In the genomic region with DNA sequence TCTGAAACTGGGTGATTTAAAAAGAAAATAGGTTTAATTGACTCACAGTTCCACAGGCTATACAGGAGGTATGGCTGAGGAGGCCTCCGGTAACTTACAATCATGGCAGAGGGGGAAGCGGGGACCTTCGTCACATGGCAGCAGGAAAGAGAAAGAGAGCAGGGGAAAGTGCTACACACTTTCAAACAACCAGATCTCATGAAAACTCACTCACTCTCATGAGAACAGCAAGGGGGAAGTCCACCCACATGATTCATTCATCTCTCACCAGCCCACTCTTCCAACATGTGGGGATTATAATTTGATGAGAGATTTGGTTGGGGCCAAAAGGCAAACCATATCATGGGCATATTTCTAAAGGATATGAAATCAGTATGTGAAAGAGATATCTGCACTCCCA, we compare ENCODE assay signal across 23 cellular contexts. TPM values are rescaled to one million over a fixed set of nuclear protein-coding genes. Genes with fewer than 3 reads are reported as not detected.
DNase-seq lines count a peak whose midpoint lies in the region; ATAC-seq lines count a peak whose summit lies in the region.
"Had no signal": no experiment of that assay in that cellular context is flagged by ENCODE, and none has a peak within 500 bp of the region (broad histone marks: within the 10 kb centered on the region; RNA-seq: fewer than 3 reads in every experiment).

No MANE protein-coding gene starts in this region.

- H3K4me3 Mint-ChIP-seq in activated T-cell treated with anti-CD3 and anti-CD28 coated beads, Interleukin-2, amount 50 U/mL, for 4 hours = no peak overlapping the region
- H3K4me3 Mint-ChIP-seq: CD4-positive, alpha-beta memory T cell; HFFc6 had no signal

- intact Hi-C loops in cardiac septum (cut with DNase I) = no loop called here

- ATAC-seq in activated CD4-positive, CD25-positive, alpha-beta regulatory T cell treated with anti-CD3 and anti-CD28 coated beads, Interleukin-2, amount 50 U/mL, for 24 hours = peak; percentile 38 to 56
- ATAC-seq in activated T-cell treated with anti-CD3 and anti-CD28 coated beads, Interleukin-2, amount 50 U/mL, for 4 hours = peak; percentile 55 to 79

- H3K27me3 Mint-ChIP-seq in activated T-cell treated with anti-CD3 and anti-CD28 coated beads, Interleukin-2, amount 50 U/mL, for 4 hours (ENCODE audit: low read depth) = no peaks in the 10 kb centered on the region
- H3K27me3 Mint-ChIP-seq: CD4-positive, alpha-beta memory T cell had no signal

- H3K4me1 Mint-ChIP-seq in activated T-cell treated with anti-CD3 and anti-CD28 coated beads, Interleukin-2, amount 50 U/mL, for 4 hours (ENCODE audit: low read depth) = peaks cover 34% of the 10 kb centered on the region

- no peak for DNase-seq in activated CD4-positive, CD25-positive, alpha-beta regulatory T cell treated with anti-CD3 and anti-CD28 coated beads, Interleukin-2, amount 50 U/mL, for 72 hours
- DNase-seq in activated T-cell treated with anti-CD3 and anti-CD28 coated beads, Interleukin-2, amount 50 U/mL, for 4 hours = no peak
- DNase-seq in activated T-cell treated with anti-CD3 and anti-CD28 coated beads, Interleukin-2, amount 50 U/mL, for 1 hour = no peak
- peak; percentile 11 for DNase-seq in stimulated activated CD4-positive, alpha-beta T cell treated with anti-CD3 and anti-CD28 coated beads, Interleukin-4, amount 100 ng/mL, for 24 hours
- no peak for DNase-seq in stimulated activated CD4-positive, alpha-beta T cell treated with anti-CD3 and anti-CD28 coated beads, Interleukin-4, amount 100 ng/mL, for 4 hours
- no peak for DNase-seq in cardiac septum (ENCODE audit: low spot score)
- DNase-seq in NOMO-1 treated with DMSO at 0.1 percent for 48 hours (lab: John Stamatoyannopoulos, UW; ENCODE audit: unreplicated experiment) = no peak
- DNase-seq: 8988T; Caco-2; CD4-positive, alpha-beta memory T cell; DMS 273 treated with DMSO at 0.1 percent for 48 hours; DMS79 treated with DMSO at 0.1 percent for 48 hours; H7; HFFc6; Karpas-422; MV-4-11; NCI-H1105 treated with DMSO at 0.1 percent for 48 hours; NCI-H2029 treated with DMSO at 0.1 percent for 48 hours; NCI-H226; NCI-H510A treated with DMSO at 0.1 percent for 48 hours; NCI-H748 treated with DMSO at 0.1 percent for 48 hours had no signal

- peaks cover 4% of the 10 kb centered on the region for H3K9me3 Mint-ChIP-seq in activated T-cell treated with anti-CD3 and anti-CD28 coated beads, Interleukin-2, amount 50 U/mL, for 4 hours
- H3K9me3 Mint-ChIP-seq: HFFc6 had no signal

- H3K36me3 Mint-ChIP-seq in activated T-cell treated with anti-CD3 and anti-CD28 coated beads, Interleukin-2, amount 50 U/mL, for 4 hours (ENCODE audit: insufficient read depth) = no peaks in the 10 kb centered on the region

RNA-seq across cellular contexts. Expression of a gene that starts 12.0 kb away (rescaled TPM):
- total RNA-seq in activated T-cell treated with anti-CD3 and anti-CD28 coated beads, Interleukin-2, amount 50 U/mL, for 4 hours = 10 to 100 TPM; 16.3 to 26.5 (median 25.6) TPM
- 6.8 TPM for total RNA-seq in cardiac septum
- total RNA-seq: Caco-2, H7, HFFc6, M059J had no signal
